In the genomic region with DNA sequence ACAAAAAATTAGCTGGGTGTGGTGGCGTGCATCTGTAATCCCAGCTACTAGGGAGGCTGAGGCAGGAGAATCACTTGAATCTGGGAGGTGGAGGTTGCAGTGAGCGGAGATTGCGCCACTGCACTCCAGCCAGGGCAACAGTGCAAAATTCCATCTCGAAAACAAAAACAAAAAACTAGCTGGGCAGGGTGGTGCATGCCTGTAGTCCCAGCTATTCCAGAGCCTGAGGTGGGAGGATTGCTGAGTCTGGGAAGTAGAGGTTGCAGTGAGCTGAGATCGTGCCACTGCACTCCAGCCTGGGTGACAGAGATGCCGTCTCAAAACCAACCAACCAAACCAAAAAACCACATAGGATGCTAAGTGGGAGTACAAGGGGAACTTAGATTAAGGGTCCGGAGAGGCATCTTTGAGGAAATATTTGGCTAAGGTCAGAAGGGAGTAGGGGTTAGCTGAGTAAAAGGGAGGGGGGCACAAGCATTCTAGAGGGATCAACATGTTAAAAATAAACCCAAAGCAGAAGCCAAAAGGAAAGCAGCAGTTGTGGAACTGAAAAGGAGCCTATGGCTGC, we compare ENCODE assay signal across 2 cellular contexts.
TF ChIP-seq lines count a peak whose summit lies in the region.

No MANE protein-coding gene starts in this region.

TF ChIP-seq in GM23338, 12 proteins besides CTCF, POLR2A, EP300 and RAD21:
- TF ChIP-seq POLR2AphosphoS5 (IDR thresholded peaks at IDR 0.05; ENCODE audit: low read depth) (no peak; the same call in 1 of the 2 replicates), NANOG (IDR thresholded peaks at IDR 0.05; ENCODE audit: borderline replicate concordance) (no peak), CREB1 (CRISPR knock-in tag; IDR thresholded peaks at IDR 0.05; ENCODE audit: low read depth) (no peak), JUNB (IDR thresholded peaks at IDR 0.05; ENCODE audit: unreplicated experiment) (no peak), EZH2phosphoT487 (IDR thresholded peaks at IDR 0.05; ENCODE audit: unreplicated experiment) (no peak), ZNF114 (CRISPR knock-in tag; IDR thresholded peaks at IDR 0.05) (no peak), ZNF331 (CRISPR knock-in tag; IDR thresholded peaks at IDR 0.05; ENCODE audit: low read depth) (no peak), EZH2 (IDR thresholded peaks at IDR 0.05; ENCODE audit: low read depth, unreplicated experiment) (no peak), STAT1 (IDR thresholded peaks at IDR 0.05; ENCODE audit: unreplicated experiment) (no peak)
- TF ChIP-seq, protein P1, sequence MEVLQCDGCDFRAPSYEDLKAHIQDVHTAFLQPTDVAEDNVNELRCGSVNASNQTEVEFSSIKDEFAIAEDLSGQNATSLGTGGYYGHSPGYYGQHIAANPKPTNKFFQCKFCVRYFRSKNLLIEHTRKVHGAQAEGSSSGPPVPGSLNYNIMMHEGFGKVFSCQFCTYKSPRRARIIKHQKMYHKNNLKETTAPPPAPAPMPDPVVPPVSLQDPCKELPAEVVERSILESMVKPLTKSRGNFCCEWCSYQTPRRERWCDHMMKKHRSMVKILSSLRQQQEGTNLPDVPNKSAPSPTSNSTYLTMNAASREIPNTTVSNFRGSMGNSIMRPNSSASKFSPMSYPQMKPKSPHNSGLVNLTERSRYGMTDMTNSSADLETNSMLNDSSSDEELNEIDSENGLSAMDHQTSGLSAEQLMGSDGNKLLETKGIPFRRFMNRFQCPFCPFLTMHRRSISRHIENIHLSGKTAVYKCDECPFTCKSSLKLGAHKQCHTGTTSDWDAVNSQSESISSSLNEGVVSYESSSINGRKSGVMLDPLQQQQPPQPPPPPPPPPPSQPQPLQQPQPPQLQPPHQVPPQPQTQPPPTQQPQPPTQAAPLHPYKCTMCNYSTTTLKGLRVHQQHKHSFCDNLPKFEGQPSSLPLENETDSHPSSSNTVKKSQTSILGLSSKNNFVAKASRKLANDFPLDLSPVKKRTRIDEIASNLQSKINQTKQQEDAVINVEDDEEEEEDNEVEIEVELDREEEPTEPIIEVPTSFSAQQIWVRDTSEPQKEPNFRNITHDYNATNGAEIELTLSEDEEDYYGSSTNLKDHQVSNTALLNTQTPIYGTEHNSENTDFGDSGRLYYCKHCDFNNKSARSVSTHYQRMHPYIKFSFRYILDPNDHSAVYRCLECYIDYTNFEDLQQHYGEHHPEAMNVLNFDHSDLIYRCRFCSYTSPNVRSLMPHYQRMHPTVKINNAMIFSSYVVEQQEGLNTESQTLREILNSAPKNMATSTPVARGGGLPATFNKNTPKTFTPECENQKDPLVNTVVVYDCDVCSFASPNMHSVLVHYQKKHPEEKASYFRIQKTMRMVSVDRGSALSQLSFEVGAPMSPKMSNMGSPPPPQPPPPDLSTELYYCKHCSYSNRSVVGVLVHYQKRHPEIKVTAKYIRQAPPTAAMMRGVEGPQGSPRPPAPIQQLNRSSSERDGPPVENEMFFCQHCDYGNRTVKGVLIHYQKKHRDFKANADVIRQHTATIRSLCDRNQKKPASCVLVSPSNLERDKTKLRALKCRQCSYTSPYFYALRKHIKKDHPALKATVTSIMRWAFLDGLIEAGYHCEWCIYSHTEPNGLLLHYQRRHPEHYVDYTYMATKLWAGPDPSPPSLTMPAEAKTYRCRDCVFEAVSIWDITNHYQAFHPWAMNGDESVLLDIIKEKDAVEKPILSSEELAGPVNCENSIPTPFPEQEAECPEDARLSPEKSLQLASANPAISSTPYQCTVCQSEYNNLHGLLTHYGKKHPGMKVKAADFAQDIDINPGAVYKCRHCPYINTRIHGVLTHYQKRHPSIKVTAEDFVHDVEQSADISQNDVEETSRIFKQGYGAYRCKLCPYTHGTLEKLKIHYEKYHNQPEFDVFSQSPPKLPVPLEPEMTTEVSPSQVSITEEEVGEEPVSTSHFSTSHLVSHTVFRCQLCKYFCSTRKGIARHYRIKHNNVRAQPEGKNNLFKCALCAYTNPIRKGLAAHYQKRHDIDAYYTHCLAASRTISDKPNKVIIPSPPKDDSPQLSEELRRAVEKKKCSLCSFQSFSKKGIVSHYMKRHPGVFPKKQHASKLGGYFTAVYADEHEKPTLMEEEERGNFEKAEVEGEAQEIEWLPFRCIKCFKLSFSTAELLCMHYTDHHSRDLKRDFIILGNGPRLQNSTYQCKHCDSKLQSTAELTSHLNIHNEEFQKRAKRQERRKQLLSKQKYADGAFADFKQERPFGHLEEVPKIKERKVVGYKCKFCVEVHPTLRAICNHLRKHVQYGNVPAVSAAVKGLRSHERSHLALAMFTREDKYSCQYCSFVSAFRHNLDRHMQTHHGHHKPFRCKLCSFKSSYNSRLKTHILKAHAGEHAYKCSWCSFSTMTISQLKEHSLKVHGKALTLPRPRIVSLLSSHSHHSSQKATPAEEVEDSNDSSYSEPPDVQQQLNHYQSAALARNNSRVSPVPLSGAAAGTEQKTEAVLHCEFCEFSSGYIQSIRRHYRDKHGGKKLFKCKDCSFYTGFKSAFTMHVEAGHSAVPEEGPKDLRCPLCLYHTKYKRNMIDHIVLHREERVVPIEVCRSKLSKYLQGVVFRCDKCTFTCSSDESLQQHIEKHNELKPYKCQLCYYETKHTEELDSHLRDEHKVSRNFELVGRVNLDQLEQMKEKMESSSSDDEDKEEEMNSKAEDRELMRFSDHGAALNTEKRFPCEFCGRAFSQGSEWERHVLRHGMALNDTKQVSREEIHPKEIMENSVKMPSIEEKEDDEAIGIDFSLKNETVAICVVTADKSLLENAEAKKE (CRISPR knock-in tag; IDR thresholded peaks at IDR 0.05) = no peak
- TF ChIP-seq, protein P2, sequence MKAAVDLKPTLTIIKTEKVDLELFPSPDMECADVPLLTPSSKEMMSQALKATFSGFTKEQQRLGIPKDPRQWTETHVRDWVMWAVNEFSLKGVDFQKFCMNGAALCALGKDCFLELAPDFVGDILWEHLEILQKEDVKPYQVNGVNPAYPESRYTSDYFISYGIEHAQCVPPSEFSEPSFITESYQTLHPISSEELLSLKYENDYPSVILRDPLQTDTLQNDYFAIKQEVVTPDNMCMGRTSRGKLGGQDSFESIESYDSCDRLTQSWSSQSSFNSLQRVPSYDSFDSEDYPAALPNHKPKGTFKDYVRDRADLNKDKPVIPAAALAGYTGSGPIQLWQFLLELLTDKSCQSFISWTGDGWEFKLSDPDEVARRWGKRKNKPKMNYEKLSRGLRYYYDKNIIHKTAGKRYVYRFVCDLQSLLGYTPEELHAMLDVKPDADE (IDR thresholded peaks at IDR 0.05) = no peak
TF ChIP-seq in GM23338: peak in this region for 0.

TF ChIP-seq in SK-N-SH, 30 proteins besides CTCF, POLR2A, EP300 and RAD21:
- TF ChIP-seq, protein P3, sequence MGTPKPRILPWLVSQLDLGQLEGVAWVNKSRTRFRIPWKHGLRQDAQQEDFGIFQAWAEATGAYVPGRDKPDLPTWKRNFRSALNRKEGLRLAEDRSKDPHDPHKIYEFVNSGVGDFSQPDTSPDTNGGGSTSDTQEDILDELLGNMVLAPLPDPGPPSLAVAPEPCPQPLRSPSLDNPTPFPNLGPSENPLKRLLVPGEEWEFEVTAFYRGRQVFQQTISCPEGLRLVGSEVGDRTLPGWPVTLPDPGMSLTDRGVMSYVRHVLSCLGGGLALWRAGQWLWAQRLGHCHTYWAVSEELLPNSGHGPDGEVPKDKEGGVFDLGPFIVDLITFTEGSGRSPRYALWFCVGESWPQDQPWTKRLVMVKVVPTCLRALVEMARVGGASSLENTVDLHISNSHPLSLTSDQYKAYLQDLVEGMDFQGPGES (IDR thresholded peaks at IDR 0.05; ENCODE audit: low read depth, low read length) = no peak
- no peak for TF ChIP-seq NRF1 (IDR thresholded peaks at IDR 0.05; ENCODE audit: low read depth, low read length)
- TF ChIP-seq ZBTB33 (IDR thresholded peaks at IDR 0.05; ENCODE audit: borderline replicate concordance, low read depth) = no peak
- TF ChIP-seq CHD2 (IDR thresholded peaks at IDR 0.05; ENCODE audit: low read length, partially characterized antibody) = no peak
- TF ChIP-seq FOSL2 (IDR thresholded peaks at IDR 0.05; ENCODE audit: borderline replicate concordance, low read depth) = no peak
- TF ChIP-seq USF2 (IDR thresholded peaks at IDR 0.05; ENCODE audit: borderline replicate concordance, low read depth, low read length) = no peak
- TF ChIP-seq TCF12 (IDR thresholded peaks at IDR 0.05) = no peak
